In genomic region chr5:131266370-131266769, GRCh38 we compare ENCODE assay signal across 1 cellular context.
TF ChIP-seq lines count a peak whose summit lies in the region.
"Not testable (repeated sequence)": the region's sequence is repeated elsewhere in the genome, so short reads cannot be mapped to it uniquely, and the experiment has no call there.

No MANE protein-coding gene starts in this region.

TF ChIP-seq in K562, 482 proteins besides CTCF, POLR2A, EP300 and RAD21:
- TF ChIP-seq FOXM1 (IDR thresholded peaks at IDR 0.05; ENCODE audit: low read depth), result 0 out of 2 replicates have a peak, but pooled peaks have one; percentile 32
- TF ChIP-seq FOXM1 (CRISPR knock-in tag; IDR thresholded peaks at IDR 0.05; ENCODE audit: low read depth), result not testable (repeated sequence)
- TF ChIP-seq MLLT1 (IDR thresholded peaks at IDR 0.05), result 0 out of 4 replicates have a peak, but pooled peaks of 1 of the 2 experiments have one; percentile 30
